In the genomic region with DNA sequence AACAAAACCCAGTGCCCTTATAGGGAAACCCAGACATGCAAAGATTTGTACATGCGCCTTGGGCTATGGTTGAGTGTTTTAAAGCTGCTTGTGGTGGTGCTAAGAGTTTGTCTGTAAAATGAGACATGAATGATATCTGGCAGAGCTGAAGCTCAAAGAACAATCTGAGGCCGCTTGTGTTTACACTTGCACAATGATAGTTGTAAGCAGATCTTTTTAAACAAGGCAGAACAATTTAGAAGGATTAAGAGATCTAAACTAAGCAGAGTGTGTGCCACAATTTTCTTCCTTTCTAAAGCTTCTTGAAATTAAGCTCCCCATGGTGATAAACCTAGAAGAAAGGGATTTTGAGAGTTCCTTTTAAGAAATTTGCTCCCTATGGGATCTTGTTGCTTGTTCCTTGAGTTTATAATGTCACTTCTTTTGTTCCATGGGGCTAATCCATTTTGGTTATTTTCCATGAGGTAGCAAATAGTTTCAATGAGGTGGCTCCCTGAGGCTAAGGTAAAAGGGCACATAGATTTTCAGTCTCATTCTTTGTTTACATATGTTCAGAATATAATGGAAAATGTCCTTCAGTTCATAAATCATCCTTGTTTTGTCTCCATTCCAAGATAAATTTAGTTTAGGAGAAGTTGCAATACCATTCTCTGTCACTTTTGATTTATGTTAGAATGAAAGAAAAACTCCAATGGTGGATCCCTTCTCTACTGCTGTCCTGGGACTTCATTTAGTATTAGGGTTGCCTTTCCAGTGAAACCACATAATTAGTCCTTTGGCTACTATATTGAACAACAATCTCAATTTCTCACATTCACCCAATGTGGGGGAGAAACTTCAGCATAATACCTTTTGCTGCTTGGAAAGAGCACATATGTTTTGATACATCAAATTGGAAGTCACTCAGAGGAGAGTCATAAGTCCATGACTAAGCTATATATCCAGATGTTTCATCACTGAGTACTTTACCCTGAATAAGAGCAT, we compare ENCODE assay signal across 1 cellular context.
TF ChIP-seq lines count a peak whose summit lies in the region.

No MANE protein-coding gene starts in this region.

TF ChIP-seq in GM23338, 12 proteins besides CTCF, POLR2A, EP300 and RAD21:
- TF ChIP-seq EZH2 (IDR thresholded peaks at IDR 0.05; ENCODE audit: low read depth, unreplicated experiment) (no peak), EZH2phosphoT487 (IDR thresholded peaks at IDR 0.05; ENCODE audit: unreplicated experiment) (no peak), NANOG (IDR thresholded peaks at IDR 0.05; ENCODE audit: borderline replicate concordance) (no peak), CREB1 (CRISPR knock-in tag; IDR thresholded peaks at IDR 0.05; ENCODE audit: low read depth) (no peak), ZNF331 (CRISPR knock-in tag; IDR thresholded peaks at IDR 0.05; ENCODE audit: low read depth) (no peak), STAT1 (IDR thresholded peaks at IDR 0.05; ENCODE audit: unreplicated experiment) (no peak), JUNB (IDR thresholded peaks at IDR 0.05; ENCODE audit: unreplicated experiment) (no peak), ZNF114 (CRISPR knock-in tag; IDR thresholded peaks at IDR 0.05) (no peak), POLR2AphosphoS5 (IDR thresholded peaks at IDR 0.05; ENCODE audit: low read depth) (no peak)
- TF ChIP-seq, protein P1, sequence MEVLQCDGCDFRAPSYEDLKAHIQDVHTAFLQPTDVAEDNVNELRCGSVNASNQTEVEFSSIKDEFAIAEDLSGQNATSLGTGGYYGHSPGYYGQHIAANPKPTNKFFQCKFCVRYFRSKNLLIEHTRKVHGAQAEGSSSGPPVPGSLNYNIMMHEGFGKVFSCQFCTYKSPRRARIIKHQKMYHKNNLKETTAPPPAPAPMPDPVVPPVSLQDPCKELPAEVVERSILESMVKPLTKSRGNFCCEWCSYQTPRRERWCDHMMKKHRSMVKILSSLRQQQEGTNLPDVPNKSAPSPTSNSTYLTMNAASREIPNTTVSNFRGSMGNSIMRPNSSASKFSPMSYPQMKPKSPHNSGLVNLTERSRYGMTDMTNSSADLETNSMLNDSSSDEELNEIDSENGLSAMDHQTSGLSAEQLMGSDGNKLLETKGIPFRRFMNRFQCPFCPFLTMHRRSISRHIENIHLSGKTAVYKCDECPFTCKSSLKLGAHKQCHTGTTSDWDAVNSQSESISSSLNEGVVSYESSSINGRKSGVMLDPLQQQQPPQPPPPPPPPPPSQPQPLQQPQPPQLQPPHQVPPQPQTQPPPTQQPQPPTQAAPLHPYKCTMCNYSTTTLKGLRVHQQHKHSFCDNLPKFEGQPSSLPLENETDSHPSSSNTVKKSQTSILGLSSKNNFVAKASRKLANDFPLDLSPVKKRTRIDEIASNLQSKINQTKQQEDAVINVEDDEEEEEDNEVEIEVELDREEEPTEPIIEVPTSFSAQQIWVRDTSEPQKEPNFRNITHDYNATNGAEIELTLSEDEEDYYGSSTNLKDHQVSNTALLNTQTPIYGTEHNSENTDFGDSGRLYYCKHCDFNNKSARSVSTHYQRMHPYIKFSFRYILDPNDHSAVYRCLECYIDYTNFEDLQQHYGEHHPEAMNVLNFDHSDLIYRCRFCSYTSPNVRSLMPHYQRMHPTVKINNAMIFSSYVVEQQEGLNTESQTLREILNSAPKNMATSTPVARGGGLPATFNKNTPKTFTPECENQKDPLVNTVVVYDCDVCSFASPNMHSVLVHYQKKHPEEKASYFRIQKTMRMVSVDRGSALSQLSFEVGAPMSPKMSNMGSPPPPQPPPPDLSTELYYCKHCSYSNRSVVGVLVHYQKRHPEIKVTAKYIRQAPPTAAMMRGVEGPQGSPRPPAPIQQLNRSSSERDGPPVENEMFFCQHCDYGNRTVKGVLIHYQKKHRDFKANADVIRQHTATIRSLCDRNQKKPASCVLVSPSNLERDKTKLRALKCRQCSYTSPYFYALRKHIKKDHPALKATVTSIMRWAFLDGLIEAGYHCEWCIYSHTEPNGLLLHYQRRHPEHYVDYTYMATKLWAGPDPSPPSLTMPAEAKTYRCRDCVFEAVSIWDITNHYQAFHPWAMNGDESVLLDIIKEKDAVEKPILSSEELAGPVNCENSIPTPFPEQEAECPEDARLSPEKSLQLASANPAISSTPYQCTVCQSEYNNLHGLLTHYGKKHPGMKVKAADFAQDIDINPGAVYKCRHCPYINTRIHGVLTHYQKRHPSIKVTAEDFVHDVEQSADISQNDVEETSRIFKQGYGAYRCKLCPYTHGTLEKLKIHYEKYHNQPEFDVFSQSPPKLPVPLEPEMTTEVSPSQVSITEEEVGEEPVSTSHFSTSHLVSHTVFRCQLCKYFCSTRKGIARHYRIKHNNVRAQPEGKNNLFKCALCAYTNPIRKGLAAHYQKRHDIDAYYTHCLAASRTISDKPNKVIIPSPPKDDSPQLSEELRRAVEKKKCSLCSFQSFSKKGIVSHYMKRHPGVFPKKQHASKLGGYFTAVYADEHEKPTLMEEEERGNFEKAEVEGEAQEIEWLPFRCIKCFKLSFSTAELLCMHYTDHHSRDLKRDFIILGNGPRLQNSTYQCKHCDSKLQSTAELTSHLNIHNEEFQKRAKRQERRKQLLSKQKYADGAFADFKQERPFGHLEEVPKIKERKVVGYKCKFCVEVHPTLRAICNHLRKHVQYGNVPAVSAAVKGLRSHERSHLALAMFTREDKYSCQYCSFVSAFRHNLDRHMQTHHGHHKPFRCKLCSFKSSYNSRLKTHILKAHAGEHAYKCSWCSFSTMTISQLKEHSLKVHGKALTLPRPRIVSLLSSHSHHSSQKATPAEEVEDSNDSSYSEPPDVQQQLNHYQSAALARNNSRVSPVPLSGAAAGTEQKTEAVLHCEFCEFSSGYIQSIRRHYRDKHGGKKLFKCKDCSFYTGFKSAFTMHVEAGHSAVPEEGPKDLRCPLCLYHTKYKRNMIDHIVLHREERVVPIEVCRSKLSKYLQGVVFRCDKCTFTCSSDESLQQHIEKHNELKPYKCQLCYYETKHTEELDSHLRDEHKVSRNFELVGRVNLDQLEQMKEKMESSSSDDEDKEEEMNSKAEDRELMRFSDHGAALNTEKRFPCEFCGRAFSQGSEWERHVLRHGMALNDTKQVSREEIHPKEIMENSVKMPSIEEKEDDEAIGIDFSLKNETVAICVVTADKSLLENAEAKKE (CRISPR knock-in tag; IDR thresholded peaks at IDR 0.05), result no peak
- TF ChIP-seq, protein P2, sequence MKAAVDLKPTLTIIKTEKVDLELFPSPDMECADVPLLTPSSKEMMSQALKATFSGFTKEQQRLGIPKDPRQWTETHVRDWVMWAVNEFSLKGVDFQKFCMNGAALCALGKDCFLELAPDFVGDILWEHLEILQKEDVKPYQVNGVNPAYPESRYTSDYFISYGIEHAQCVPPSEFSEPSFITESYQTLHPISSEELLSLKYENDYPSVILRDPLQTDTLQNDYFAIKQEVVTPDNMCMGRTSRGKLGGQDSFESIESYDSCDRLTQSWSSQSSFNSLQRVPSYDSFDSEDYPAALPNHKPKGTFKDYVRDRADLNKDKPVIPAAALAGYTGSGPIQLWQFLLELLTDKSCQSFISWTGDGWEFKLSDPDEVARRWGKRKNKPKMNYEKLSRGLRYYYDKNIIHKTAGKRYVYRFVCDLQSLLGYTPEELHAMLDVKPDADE (IDR thresholded peaks at IDR 0.05), result no peak
- TF ChIP-seq, protein P3, sequence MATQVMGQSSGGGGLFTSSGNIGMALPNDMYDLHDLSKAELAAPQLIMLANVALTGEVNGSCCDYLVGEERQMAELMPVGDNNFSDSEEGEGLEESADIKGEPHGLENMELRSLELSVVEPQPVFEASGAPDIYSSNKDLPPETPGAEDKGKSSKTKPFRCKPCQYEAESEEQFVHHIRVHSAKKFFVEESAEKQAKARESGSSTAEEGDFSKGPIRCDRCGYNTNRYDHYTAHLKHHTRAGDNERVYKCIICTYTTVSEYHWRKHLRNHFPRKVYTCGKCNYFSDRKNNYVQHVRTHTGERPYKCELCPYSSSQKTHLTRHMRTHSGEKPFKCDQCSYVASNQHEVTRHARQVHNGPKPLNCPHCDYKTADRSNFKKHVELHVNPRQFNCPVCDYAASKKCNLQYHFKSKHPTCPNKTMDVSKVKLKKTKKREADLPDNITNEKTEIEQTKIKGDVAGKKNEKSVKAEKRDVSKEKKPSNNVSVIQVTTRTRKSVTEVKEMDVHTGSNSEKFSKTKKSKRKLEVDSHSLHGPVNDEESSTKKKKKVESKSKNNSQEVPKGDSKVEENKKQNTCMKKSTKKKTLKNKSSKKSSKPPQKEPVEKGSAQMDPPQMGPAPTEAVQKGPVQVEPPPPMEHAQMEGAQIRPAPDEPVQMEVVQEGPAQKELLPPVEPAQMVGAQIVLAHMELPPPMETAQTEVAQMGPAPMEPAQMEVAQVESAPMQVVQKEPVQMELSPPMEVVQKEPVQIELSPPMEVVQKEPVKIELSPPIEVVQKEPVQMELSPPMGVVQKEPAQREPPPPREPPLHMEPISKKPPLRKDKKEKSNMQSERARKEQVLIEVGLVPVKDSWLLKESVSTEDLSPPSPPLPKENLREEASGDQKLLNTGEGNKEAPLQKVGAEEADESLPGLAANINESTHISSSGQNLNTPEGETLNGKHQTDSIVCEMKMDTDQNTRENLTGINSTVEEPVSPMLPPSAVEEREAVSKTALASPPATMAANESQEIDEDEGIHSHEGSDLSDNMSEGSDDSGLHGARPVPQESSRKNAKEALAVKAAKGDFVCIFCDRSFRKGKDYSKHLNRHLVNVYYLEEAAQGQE (IDR thresholded peaks at IDR 0.05; ENCODE audit: unreplicated experiment), result no peak
TF ChIP-seq in GM23338: peak in this region for 0.
